8 cellular contexts compared by ENCODE assay signal in genomic region chr5:95081500-95082355, GRCh38.
DNase-seq lines count a peak whose midpoint lies in the region; ATAC-seq and TF ChIP-seq lines count a peak whose summit lies in the region.

No MANE protein-coding gene starts in this region.

- TF ChIP-seq CTCF in HCT116 (IDR thresholded peaks at IDR 0.05 in 2 of 3, conservative IDR thresholded peaks at IDR 0.05 in 1 of 3; ENCODE audit: borderline replicate concordance in 1 of 3, insufficient read depth in 1 of 3, low read depth in 2 of 3, low read length in 2 of 3) (no peak), Loucy (conservative IDR thresholded peaks at IDR 0.05; ENCODE audit: low read length) (no peak)

- H3K9me2 ChIP-seq in HCT116 (ENCODE audit: insufficient read depth), result no peaks in the 10 kb centered on the region
- H3K9me2 ChIP-seq in Loucy (replicated peaks; ENCODE audit: low read depth, low read length), result no peaks in the 10 kb centered on the region

- no peaks in the 10 kb centered on the region for H3K9me3 ChIP-seq in HCT116 (ENCODE audit: control insufficient read depth in 1 of 2, insufficient read depth in 1 of 2, low read depth in 1 of 2, low read length in 2 of 2)
- no peaks in the 10 kb centered on the region for H3K9me3 ChIP-seq in Loucy (ENCODE audit: insufficient read depth, low read depth, low read length)

- peak overlapping the region in 1 of 2 experiments; percentile 9; a peak in 2 of 4 replicates for H3K4me3 ChIP-seq in HCT116 (replicated peaks in 1 of 2; ENCODE audit: low read depth in 1 of 2, low read length in 2 of 2)
- peak overlapping the region; percentile 73 for H3K4me3 ChIP-seq in Loucy (ENCODE audit: low read length, poor library complexity, severe bottlenecking)

- no peak for TF ChIP-seq RAD21 in HCT116 (IDR thresholded peaks at IDR 0.05; ENCODE audit: low read depth)

- H3K79me2 ChIP-seq in HCT116 (ENCODE audit: insufficient read depth, low read length) (no peaks in the 10 kb centered on the region), Loucy (ENCODE audit: insufficient read depth, low read length) (peaks cover 33% of the 10 kb centered on the region)

- intact Hi-C loops in HCT116 (cut with micrococcal nuclease), result no loop called here
- intact Hi-C loops in head of caudate nucleus (cut with DNase I), result no loop called here
- intact Hi-C loops in posterior vena cava (cut with DNase I), result no loop called here

- peak; percentile 50 for DNase-seq in activated CD8-positive, alpha-beta memory T cell treated with anti-CD3 and anti-CD28 coated beads, Interleukin-2, amount 10 ng/mL, durations not matched to agents 7 days and 5 days
- no peak for DNase-seq in activated CD8-positive, alpha-beta memory T cell treated with anti-CD3 and anti-CD28 coated beads, Interleukin-2, amount 50 U/mL, for 48 hours
- DNase-seq in HCT116 (ENCODE audit: low read depth, low spot score), result no peak
- no peak for DNase-seq in activated T-cell treated with anti-CD3 and anti-CD28 coated beads, Interleukin-2, amount 50 U/mL, for 4 hours
- peak; percentile 28 to 87 (median 64) for DNase-seq in head of caudate nucleus
- peak; percentile 83 for DNase-seq in posterior vena cava (ENCODE audit: low spot score)
- DNase-seq in mesenteric fat pad (ENCODE audit: low spot score), result no peak

- H3K27me3 ChIP-seq in HCT116 (ENCODE audit: insufficient read depth, low read length) (no peaks in the 10 kb centered on the region), Loucy (ENCODE audit: insufficient read depth, low read length, poor library complexity, severe bottlenecking) (no peaks in the 10 kb centered on the region)

- BruUV-seq in HCT116 (replicated peaks; lab: Mats Ljungman, UMichigan), result no TSS peak

- H3K4me2 ChIP-seq in HCT116 (ENCODE audit: low read length) (peak overlapping the region; percentile 35), Loucy (ENCODE audit: low read depth, low read length, poor library complexity, severe bottlenecking) (peak overlapping the region; percentile 96)

- no peak overlapping the region for H3K27ac Mint-ChIP-seq in activated CD8-positive, alpha-beta memory T cell treated with anti-CD3 and anti-CD28 coated beads, Interleukin-2, amount 10 ng/mL, durations not matched to agents 7 days and 5 days

- no peaks in the 10 kb centered on the region for H3K36me3 Mint-ChIP-seq in activated CD8-positive, alpha-beta memory T cell treated with anti-CD3 and anti-CD28 coated beads, Interleukin-2, amount 10 ng/mL, durations not matched to agents 7 days and 5 days
- no peaks in the 10 kb centered on the region for H3K36me3 Mint-ChIP-seq in activated T-cell treated with anti-CD3 and anti-CD28 coated beads, Interleukin-2, amount 50 U/mL, for 4 hours (ENCODE audit: insufficient read depth)

- H3K27ac ChIP-seq in HCT116 (ENCODE audit: low read depth, low read length), result no peak overlapping the region

- H3K9ac ChIP-seq in HCT116 (ENCODE audit: low read length) (no peak overlapping the region), Loucy (ENCODE audit: low read depth, low read length, poor library complexity, severe bottlenecking) (peak overlapping the region; percentile 73)

- RAD21 ChIA-PET in HCT116 (lab: Charles Lee; ENCODE audit: low non-redundant PET in 1 of 2, low total read pairs in 2 of 2, uncharacterized antibody in 2 of 2, unreplicated experiment in 2 of 2), result no interaction called here

- H3K4me3 Mint-ChIP-seq in activated CD8-positive, alpha-beta memory T cell treated with anti-CD3 and anti-CD28 coated beads, Interleukin-2, amount 10 ng/mL, durations not matched to agents 7 days and 5 days, result no peak overlapping the region
- peak overlapping the region; percentile 6 for H3K4me3 Mint-ChIP-seq in activated T-cell treated with anti-CD3 and anti-CD28 coated beads, Interleukin-2, amount 50 U/mL, for 4 hours

- peak; percentile 80 for ATAC-seq in activated CD8-positive, alpha-beta memory T cell treated with anti-CD3 and anti-CD28 coated beads, Interleukin-2, amount 10 ng/mL, durations not matched to agents 7 days and 5 days
- ATAC-seq in HCT116, result no peak
- peak; percentile 71 to 89 for ATAC-seq in activated T-cell treated with anti-CD3 and anti-CD28 coated beads, Interleukin-2, amount 50 U/mL, for 4 hours

- H3K27me3 Mint-ChIP-seq in activated CD8-positive, alpha-beta memory T cell treated with anti-CD3 and anti-CD28 coated beads, Interleukin-2, amount 10 ng/mL, durations not matched to agents 7 days and 5 days, result peaks cover 15% of the 10 kb centered on the region
- H3K27me3 Mint-ChIP-seq in activated T-cell treated with anti-CD3 and anti-CD28 coated beads, Interleukin-2, amount 50 U/mL, for 4 hours (ENCODE audit: low read depth), result no peaks in the 10 kb centered on the region

- H2AFZ ChIP-seq in HCT116 (ENCODE audit: low read depth, low read length, poor library complexity, severe bottlenecking), result peak overlapping the region; percentile 2
- H2AFZ ChIP-seq in Loucy (ENCODE audit: low read length), result peak overlapping the region; percentile 57

- H3K9me3 Mint-ChIP-seq in activated CD8-positive, alpha-beta memory T cell treated with anti-CD3 and anti-CD28 coated beads, Interleukin-2, amount 10 ng/mL, durations not matched to agents 7 days and 5 days (ENCODE audit: low read depth), result no peaks in the 10 kb centered on the region
- no peaks in the 10 kb centered on the region for H3K9me3 Mint-ChIP-seq in activated T-cell treated with anti-CD3 and anti-CD28 coated beads, Interleukin-2, amount 50 U/mL, for 4 hours

- H3K36me3 ChIP-seq in HCT116 (ENCODE audit: control insufficient read depth in 1 of 2, insufficient read depth in 2 of 2, low read length in 2 of 2) (no peaks in the 10 kb centered on the region), Loucy (ENCODE audit: insufficient read depth, low read length) (no peaks in the 10 kb centered on the region)

- no peak for TF ChIP-seq POLR2A in HCT116 (IDR thresholded peaks at IDR 0.05; ENCODE audit: borderline replicate concordance, extremely low read depth, insufficient read depth, insufficient read length)

- peaks cover 11% of the 10 kb centered on the region for H3K4me1 Mint-ChIP-seq in activated CD8-positive, alpha-beta memory T cell treated with anti-CD3 and anti-CD28 coated beads, Interleukin-2, amount 10 ng/mL, durations not matched to agents 7 days and 5 days
- peaks cover 11% of the 10 kb centered on the region for H3K4me1 Mint-ChIP-seq in activated T-cell treated with anti-CD3 and anti-CD28 coated beads, Interleukin-2, amount 50 U/mL, for 4 hours (ENCODE audit: low read depth)

- POLR2A ChIA-PET in HCT116 (lab: Charles Lee), result no interaction called here

- H4K20me1 ChIP-seq in HCT116 (ENCODE audit: insufficient read depth) (no peaks in the 10 kb centered on the region), Loucy (ENCODE audit: insufficient read depth, low read length, poor library complexity, severe bottlenecking) (no peaks in the 10 kb centered on the region)

- H3K4me1 ChIP-seq in HCT116 (ENCODE audit: control insufficient read depth in 1 of 2, insufficient read depth in 2 of 2, low read length in 2 of 2), result 0 out of 4 replicates have a peak, but pooled peaks cover 0 to 3% of the 10 kb centered on the region in 2 experiments
- peaks cover 67% of the 10 kb centered on the region for H3K4me1 ChIP-seq in Loucy (ENCODE audit: insufficient read depth, low read length, poor library complexity, severe bottlenecking)

- CTCF ChIA-PET in activated CD8-positive, alpha-beta memory T cell treated with anti-CD3 and anti-CD28 coated beads, Interleukin-2, amount 10 ng/mL, durations not matched to agents 7 days and 5 days (lab: Charles Lee), result no interaction called here
- CTCF ChIA-PET in HCT116 (lab: Charles Lee), result no interaction called here

- 0 out of 2 replicates have a peak, but pooled peaks cover 7% of the 10 kb centered on the region for H3F3A ChIP-seq in Loucy (ENCODE audit: low read depth)

TF ChIP-seq in HCT116, 20 proteins besides CTCF, POLR2A, EP300 and RAD21:
- TF ChIP-seq ZNF274 (IDR thresholded peaks at IDR 0.05; ENCODE audit: low read depth, low read length), result no peak
- TF ChIP-seq FOSL1 (IDR thresholded peaks at IDR 0.05; ENCODE audit: low read depth), result 0 out of 2 replicates have a peak, but pooled peaks have one; percentile 8
- TF ChIP-seq EZH2phosphoT487 (IDR thresholded peaks at IDR 0.05; ENCODE audit: borderline replicate concordance), result no peak
- no peak for TF ChIP-seq REST (IDR thresholded peaks at IDR 0.05; ENCODE audit: low read depth)
- peak; percentile 52; the same call in 1 of the 2 replicates for TF ChIP-seq CEBPB (IDR thresholded peaks at IDR 0.05; ENCODE audit: low read depth)

Comparison
In these comparisons a context has a peak if more than half of its experiments do, and no peak if none do; other contexts are left out.
1. DNase-seq: peak in activated CD8-positive, alpha-beta memory T cell treated with anti-CD3 and anti-CD28 coated beads, Interleukin-2, amount 10 ng/mL, durations not matched to agents 7 days and 5 days (single experiment), head of caudate nucleus (42 of 42) and posterior vena cava (single experiment); none in activated CD8-positive, alpha-beta memory T cell treated with anti-CD3 and anti-CD28 coated beads, Interleukin-2, amount 50 U/mL, for 48 hours (single experiment), HCT116 (single experiment), activated T-cell treated with anti-CD3 and anti-CD28 coated beads, Interleukin-2, amount 50 U/mL, for 4 hours (single experiment) and mesenteric fat pad (single experiment).